19 cellular contexts compared by ENCODE assay signal in genomic region chr5:78499485-78499884, GRCh38.
"Had no signal": no experiment of that assay in that cellular context is flagged by ENCODE, and none has a peak within 500 bp of the region (broad histone marks: within the 10 kb centered on the region; RNA-seq: fewer than 3 reads in every experiment).

No MANE protein-coding gene starts in this region.

- H3K27ac Mint-ChIP-seq: activated naive CD8-positive, alpha-beta T cell treated with anti-CD3 and anti-CD28 coated beads for 36 hours; progenitor cell of endocrine pancreas; T-helper 1 cell treated with Interleukin-12 subunit alpha and Interleukin-12 subunit beta and Interleukin-4 antibody, amounts not matched to agents 30 μg/mL and 1 μg/mL, for 36 hours had no signal

- H3K9me3 Mint-ChIP-seq: activated naive CD8-positive, alpha-beta T cell treated with anti-CD3 and anti-CD28 coated beads for 36 hours; activated T-cell treated with anti-CD3 and anti-CD28 coated beads, Interleukin-2, amount 50 U/mL, for 4 hours; naive B cell; T-helper 1 cell treated with Interleukin-12 subunit alpha and Interleukin-12 subunit beta and Interleukin-4 antibody, amounts not matched to agents 30 μg/mL and 1 μg/mL, for 36 hours had no signal

- H3K36me3 ChIP-seq: sigmoid colon, thoracic aorta, upper lobe of left lung had no signal

- H3K27ac ChIP-seq: left lung, sigmoid colon, thoracic aorta, upper lobe of left lung had no signal

- H3K27me3 Mint-ChIP-seq: naive B cell, progenitor cell of endocrine pancreas had no signal

- DNase-seq: activated CD4-positive, alpha-beta T cell treated with anti-CD3 and anti-CD28 coated beads for 4 hours; activated CD4-positive, alpha-beta T cell treated with anti-CD3 and anti-CD28 coated beads, Interleukin-2, amount 50 U/mL, for 48 hours; activated CD4-positive, CD25-positive, alpha-beta regulatory T cell; activated CD8-positive, alpha-beta memory T cell treated with anti-CD3 and anti-CD28 coated beads, Interleukin-2, amount 50 U/mL, for 48 hours; activated naive CD4-positive, alpha-beta T cell treated with Interleukin-2 at 50 U/mL for 16 hours; activated naive CD8-positive, alpha-beta T cell treated with anti-CD3 and anti-CD28 coated beads for 36 hours; activated T-cell treated with anti-CD3 and anti-CD28 coated beads, Interleukin-2, amount 50 U/mL, for 4 hours; left lung; mucosa of descending colon; naive B cell; retina; sigmoid colon; stimulated activated CD4-positive, alpha-beta T cell treated with anti-CD3 and anti-CD28 coated beads, Interleukin-2, amount 100 ng/mL, for 48 hours; stimulated activated naive CD4-positive, alpha-beta T cell; T1000; upper lobe of left lung had no signal

- H3K4me3 ChIP-seq: left lung, mucosa of descending colon, sigmoid colon, thoracic aorta, upper lobe of left lung had no signal

- H3K27me3 ChIP-seq: left lung, sigmoid colon, upper lobe of left lung had no signal

- H3K4me1 Mint-ChIP-seq: activated naive CD8-positive, alpha-beta T cell treated with anti-CD3 and anti-CD28 coated beads for 36 hours had no signal

- H3K9me3 ChIP-seq: left lung, mucosa of descending colon, sigmoid colon, thoracic aorta, upper lobe of left lung had no signal

- ATAC-seq: activated T-cell treated with anti-CD3 and anti-CD28 coated beads, Interleukin-2, amount 50 U/mL, for 4 hours; left lung; mucosa of descending colon had no signal

- H3K36me3 Mint-ChIP-seq: activated naive CD8-positive, alpha-beta T cell treated with anti-CD3 and anti-CD28 coated beads for 36 hours had no signal

- H3K4me3 Mint-ChIP-seq: activated naive CD8-positive, alpha-beta T cell treated with anti-CD3 and anti-CD28 coated beads for 36 hours; activated T-cell treated with anti-CD3 and anti-CD28 coated beads, Interleukin-2, amount 50 U/mL, for 4 hours; T-helper 1 cell treated with Interleukin-12 subunit alpha and Interleukin-12 subunit beta and Interleukin-4 antibody, amounts not matched to agents 30 μg/mL and 1 μg/mL, for 36 hours had no signal
